Comparison of ENCODE assay signal across 13 cellular contexts in the genomic region with DNA sequence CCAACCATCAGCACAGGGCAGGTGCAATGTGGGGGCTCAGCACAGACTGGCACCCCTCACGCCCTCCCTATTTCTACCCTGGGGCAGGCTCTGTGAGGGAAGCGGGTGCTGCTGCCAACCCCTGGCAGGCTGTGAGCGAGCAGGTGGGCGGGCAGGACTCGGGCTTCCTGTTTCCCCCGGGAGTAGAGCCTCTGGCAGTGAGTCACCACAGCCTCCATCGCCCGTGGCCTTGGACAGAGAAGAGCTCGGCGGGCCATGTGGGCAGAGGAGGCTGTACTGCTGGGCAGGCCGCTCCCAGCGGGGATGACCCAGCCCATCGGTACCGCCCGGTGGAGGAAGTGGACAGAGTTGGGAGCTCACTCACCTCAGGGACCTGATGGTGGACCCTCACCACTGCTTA. TPM values are rescaled to one million over a fixed set of nuclear protein-coding genes. Genes with fewer than 3 reads are reported as not detected.
DNase-seq lines count a peak whose midpoint lies in the region; TF ChIP-seq lines count a peak whose summit lies in the region.
"Had no signal": no experiment of that assay in that cellular context is flagged by ENCODE, and none has a peak within 500 bp of the region (broad histone marks: within the 10 kb centered on the region; RNA-seq: fewer than 3 reads in every experiment).

No MANE protein-coding gene starts in this region.

- H3K4me2 ChIP-seq in MM.1S (ENCODE audit: low read depth, low read length): no peak overlapping the region

- H3K9me3 ChIP-seq in MM.1S (replicated peaks; ENCODE audit: insufficient read depth, low read length): no peaks in the 10 kb centered on the region

- no peak overlapping the region for H3K4me3 ChIP-seq in MM.1S (ENCODE audit: low read length)

- H3K79me2 ChIP-seq in MM.1S (ENCODE audit: low read length): no peaks in the 10 kb centered on the region

- no peaks in the 10 kb centered on the region for H3K4me1 ChIP-seq in MM.1S (ENCODE audit: low read length)

- H3K9me2 ChIP-seq in MM.1S (replicated peaks; ENCODE audit: insufficient read depth, low read length): no peaks in the 10 kb centered on the region

- in situ Hi-C loops in SK-MEL-5 (cut with HindIII; ENCODE audit: low pct_unique_long_range_greater_than_20kb, low sequenced_read_pairs): no loop called here

- no peaks in the 10 kb centered on the region for H4K20me1 ChIP-seq in MM.1S (ENCODE audit: insufficient read depth, low read length)

- no peak overlapping the region for H2AFZ ChIP-seq in MM.1S (ENCODE audit: low read length)

- H3F3A ChIP-seq in MM.1S (ENCODE audit: insufficient read depth, low read length): no peaks in the 10 kb centered on the region

- peaks cover 88% of the 10 kb centered on the region for H3K27me3 ChIP-seq in MM.1S (replicated peaks; ENCODE audit: insufficient read depth, low read length)

- TF ChIP-seq CTCF in MM.1S (IDR thresholded peaks at IDR 0.05; ENCODE audit: low read length): no peak

- DNase-seq in CD1c-positive myeloid dendritic cell (ENCODE audit: extremely low spot score) (peak; percentile 59), HK-2 (ENCODE audit: unreplicated experiment) (peak; percentile 66), SK-MEL-5 (ENCODE audit: low read depth, low spot score) (peak; percentile 25), kidney tubule cell (ENCODE audit: low spot score) (peak; percentile 35), pons (ENCODE audit: low spot score) (no peak), superior temporal gyrus (ENCODE audit: extremely low spot score) (no peak), MM.1S (no peak)
- DNase-seq in activated effector memory CD4-positive, alpha-beta T cell treated with anti-CD3 and anti-CD28 coated beads, Interleukin-2, amount 50 U/mL, for 16 hours: no peak
- DNase-seq: activated CD4-positive, CD25-positive, alpha-beta regulatory T cell treated with anti-CD3 and anti-CD28 coated beads, Interleukin-2, amount 50 U/mL, for 72 hours; activated naive CD4-positive, alpha-beta T cell; hippocampal formation; mesendoderm; NCI-H2029 treated with DMSO at 0.1 percent for 48 hours had no signal

- no peak overlapping the region for H3K27ac ChIP-seq in MM.1S (ENCODE audit: low read length)

- H3K36me3 ChIP-seq in MM.1S (replicated peaks; ENCODE audit: insufficient read depth, low read length): no peaks in the 10 kb centered on the region

- no peak overlapping the region for H3K9ac ChIP-seq in MM.1S (ENCODE audit: low read length)

RNA-seq across cellular contexts. Expression of a gene that starts 16.6 kb away (rescaled TPM):
- not detected in 2 replicates for total RNA-seq in SK-MEL-5 (2014; rRNA removed; shearing (Covaris generic))
- polyA plus RNA-seq in SK-MEL-5 (2015; cell fraction: cytosol; rRNA removed): 0.06 and 0.19 TPM in 2 replicates
- not detected in 2 replicates for polyA plus RNA-seq in SK-MEL-5 (2015; cell fraction: nucleus; rRNA removed)

RNA-seq across cellular contexts. Expression of a gene that starts 19.3 kb away (rescaled TPM):
- 0.27 TPM in 1 of 2 replicates, not detected in the other for total RNA-seq in SK-MEL-5 (2014; rRNA removed; shearing (Covaris generic))
- 0.08 TPM in 1 of 2 replicates, not detected in the other for polyA plus RNA-seq in SK-MEL-5 (2015; cell fraction: cytosol; rRNA removed)
- not detected in 2 replicates for polyA plus RNA-seq in SK-MEL-5 (2015; cell fraction: nucleus; rRNA removed)

RNA-seq across cellular contexts. Expression of a gene that starts 55.5 kb away (rescaled TPM):
- total RNA-seq in SK-MEL-5 (2014; rRNA removed; shearing (Covaris generic)): not detected in 2 replicates
- not detected in 2 replicates for polyA plus RNA-seq in SK-MEL-5 (2015; cell fraction: cytosol; rRNA removed)
- not detected in 2 replicates for polyA plus RNA-seq in SK-MEL-5 (2015; cell fraction: nucleus; rRNA removed)

Comparison
In these comparisons a context has a peak if more than half of its experiments do, and no peak if none do; other contexts are left out.
1. DNase-seq: peak in CD1c-positive myeloid dendritic cell (single experiment), HK-2 (single experiment), SK-MEL-5 (single experiment) and kidney tubule cell (single experiment); none in pons (single experiment), superior temporal gyrus (single experiment), activated effector memory CD4-positive, alpha-beta T cell treated with anti-CD3 and anti-CD28 coated beads, Interleukin-2, amount 50 U/mL, for 16 hours (single experiment) and MM.1S (single experiment).